ENCODE assay signal across 9 cellular contexts in genomic region chr6:113560908-113561307, GRCh38.
A peak's percentile ranks its signal among the peaks of the same experiment; 100 is the strongest.
DNase-seq lines count a peak whose midpoint lies in the region; FAIRE-seq and TF ChIP-seq lines count a peak whose summit lies in the region.
"Had no signal": no experiment of that assay in that cellular context is flagged by ENCODE, and none has a peak within 500 bp of the region (broad histone marks: within the 10 kb centered on the region; RNA-seq: fewer than 3 reads in every experiment).

No MANE protein-coding gene starts in this region.

- no peak overlapping the region for H2AFZ ChIP-seq in mesenchymal stem cell (ENCODE audit: low read depth, low read length)
- no peak overlapping the region for H2AFZ ChIP-seq in hepatocyte

- no peak overlapping the region for H3K9ac ChIP-seq in mesenchymal stem cell (ENCODE audit: low read length)

- H3K79me2 ChIP-seq in hepatocyte: no peaks in the 10 kb centered on the region

- DNase-seq in BJ (ENCODE audit: low read depth) (peak; percentile 25), LoVo (ENCODE audit: low spot score) (peak; percentile 43), bronchial epithelial cell (ENCODE audit: low read depth) (peak; percentile 88), mesenchymal stem cell (peak; percentile 27), hepatocyte (ENCODE audit: low spot score) (no peak), NK-92 (lab: John Stamatoyannopoulos, UW; ENCODE audit: unreplicated experiment) (no peak), esophagus squamous epithelium (lab: John Stamatoyannopoulos, UW) (no peak), right atrium auricular region (ENCODE audit: low spot score) (no peak)
- DNase-seq: CD4-positive, CD25-positive, alpha-beta regulatory T cell had no signal

- intact Hi-C loops in esophagus squamous epithelium (cut with DNase I): no loop called here

- peaks cover 13% of the 10 kb centered on the region for H3K4me1 ChIP-seq in mesenchymal stem cell (ENCODE audit: control insufficient read depth, insufficient read depth, low read depth, low read length)
- H3K4me1 ChIP-seq in hepatocyte (ENCODE audit: insufficient read depth): peaks cover 6% of the 10 kb centered on the region
- peaks cover 0 to 3% (median 0%) of the 10 kb centered on the region in 3 donors for H3K4me1 ChIP-seq in esophagus squamous epithelium
- H3K4me1 ChIP-seq in right atrium auricular region: peaks cover 0 to 21% of the 10 kb centered on the region in 2 donors

- TF ChIP-seq POLR2A in esophagus squamous epithelium (IDR thresholded peaks at IDR 0.05): no peak

- FAIRE-seq in bronchial epithelial cell (lab: Jason Lieb, UNC): no peak

- no peak overlapping the region for H2BK5ac ChIP-seq in mesenchymal stem cell (ENCODE audit: low read depth, low read length, poor library complexity, severe bottlenecking)

- H3K4ac ChIP-seq in mesenchymal stem cell (ENCODE audit: low read depth in 1 of 2, low read length in 2 of 2): no peak overlapping the region

- H3K9me2 ChIP-seq in hepatocyte (replicated peaks; ENCODE audit: insufficient read depth): no peaks in the 10 kb centered on the region

- H4K8ac ChIP-seq in mesenchymal stem cell (ENCODE audit: low read length): no peak overlapping the region

- H2BK12ac ChIP-seq in mesenchymal stem cell (ENCODE audit: low read length in 2 of 2): no peak overlapping the region

- H3K23ac ChIP-seq in mesenchymal stem cell (ENCODE audit: low read length in 2 of 2): no peak overlapping the region

- H3K4me2 ChIP-seq in mesenchymal stem cell (ENCODE audit: low read length, poor library complexity, severe bottlenecking) (no peak overlapping the region), hepatocyte (no peak overlapping the region)

- H3K36me3 ChIP-seq in BJ (ENCODE audit: control insufficient read depth, insufficient read depth, low read length) (no peaks in the 10 kb centered on the region), bronchial epithelial cell (ENCODE audit: control insufficient read depth, insufficient read depth, low read length) (no peaks in the 10 kb centered on the region), mesenchymal stem cell (ENCODE audit: control insufficient read depth in 1 of 2, insufficient read depth in 2 of 2, low read depth in 1 of 2, low read length in 2 of 2) (no peaks in the 10 kb centered on the region), hepatocyte (replicated peaks; ENCODE audit: insufficient read depth, low read depth) (no peaks in the 10 kb centered on the region), esophagus squamous epithelium (no peaks in the 10 kb centered on the region), right atrium auricular region (no peaks in the 10 kb centered on the region)

- no peak for TF ChIP-seq CTCF in BJ (IDR thresholded peaks at IDR 0.05; ENCODE audit: insufficient read depth, low read depth, low read length)
- TF ChIP-seq CTCF in bronchial epithelial cell (IDR thresholded peaks at IDR 0.05; ENCODE audit: insufficient read depth, low read length, severe bottlenecking): no peak
- TF ChIP-seq CTCF in hepatocyte (IDR thresholded peaks at IDR 0.05; ENCODE audit: poor library complexity): no peak
- no peak for TF ChIP-seq CTCF in esophagus squamous epithelium (IDR thresholded peaks at IDR 0.05)
- TF ChIP-seq CTCF in right atrium auricular region (IDR thresholded peaks at IDR 0.05): no peak

- no peak overlapping the region for H3K27ac ChIP-seq in mesenchymal stem cell (ENCODE audit: low read length, poor library complexity, severe bottlenecking)
- H3K27ac ChIP-seq in hepatocyte: no peak overlapping the region
- H3K27ac ChIP-seq in esophagus squamous epithelium: no peak overlapping the region
- H3K27ac ChIP-seq in right atrium auricular region: no peak overlapping the region

- H4K91ac ChIP-seq in mesenchymal stem cell (ENCODE audit: low read length): no peak overlapping the region

- H3K18ac ChIP-seq in mesenchymal stem cell (ENCODE audit: low read depth in 1 of 2, low read length in 2 of 2): no peak overlapping the region

- H2AK5ac ChIP-seq in mesenchymal stem cell (ENCODE audit: low read length, severe bottlenecking): no peak overlapping the region

- no peak overlapping the region for H2BK120ac ChIP-seq in mesenchymal stem cell (ENCODE audit: low read depth, low read length)

- H4K20me1 ChIP-seq in hepatocyte (ENCODE audit: insufficient read depth, poor library complexity, severe bottlenecking): no peaks in the 10 kb centered on the region

- CTCF ChIA-PET in BJ (lab: Yijun Ruan, JAX): interaction anchor here (0.5 kb wide), 1 partner anchor 294 kb away, joined by 4 read pairs; no protein-coding TSS in a partner anchor

- no peaks in the 10 kb centered on the region for H3K9me3 ChIP-seq in mesenchymal stem cell (ENCODE audit: control insufficient read depth, low read length)
- H3K9me3 ChIP-seq in hepatocyte (ENCODE audit: low read depth): no peaks in the 10 kb centered on the region
- H3K9me3 ChIP-seq in esophagus squamous epithelium: no peaks in the 10 kb centered on the region
- no peaks in the 10 kb centered on the region for H3K9me3 ChIP-seq in right atrium auricular region

- H3K27me3 ChIP-seq in BJ (ENCODE audit: control insufficient read depth, insufficient read depth, low read length): no peaks in the 10 kb centered on the region
- no peaks in the 10 kb centered on the region for H3K27me3 ChIP-seq in bronchial epithelial cell (ENCODE audit: control insufficient read depth, insufficient read depth, low read length)
- no peaks in the 10 kb centered on the region for H3K27me3 ChIP-seq in mesenchymal stem cell (ENCODE audit: control insufficient read depth in 1 of 2, insufficient read depth in 1 of 2, low read length in 2 of 2)
- no peaks in the 10 kb centered on the region for H3K27me3 ChIP-seq in hepatocyte
- no peaks in the 10 kb centered on the region for H3K27me3 ChIP-seq in esophagus squamous epithelium
- H3K27me3 ChIP-seq in right atrium auricular region: no peaks in the 10 kb centered on the region

- H3K14ac ChIP-seq in mesenchymal stem cell (ENCODE audit: low read length in 2 of 2): no peak overlapping the region

- no peaks in the 10 kb centered on the region for H3K79me1 ChIP-seq in mesenchymal stem cell (replicated peaks; ENCODE audit: low read length, poor library complexity, severe bottlenecking)

- H2BK15ac ChIP-seq in mesenchymal stem cell (ENCODE audit: low read depth, poor library complexity, severe bottlenecking): no peak overlapping the region

- H3K4me3 ChIP-seq in BJ (ENCODE audit: low read depth, low read length) (no peak overlapping the region), bronchial epithelial cell (ENCODE audit: low read depth, low read length) (no peak overlapping the region), mesenchymal stem cell (ENCODE audit: insufficient read depth in 1 of 2, low read depth in 1 of 2, low read length in 2 of 2) (no peak overlapping the region), hepatocyte (no peak overlapping the region), esophagus squamous epithelium (no peak overlapping the region), right atrium auricular region (no peak overlapping the region)

- POLR2A ChIA-PET in BJ (lab: Charles Lee): interaction anchor here (0.6 kb wide), 1 partner anchor 207 kb away, joined by 7 read pairs; no protein-coding TSS in a partner anchor

Comparison
In these comparisons a context has a peak if more than half of its experiments do, and no peak if none do; other contexts are left out.
1. DNase-seq: peak in BJ (single experiment), LoVo (single experiment), bronchial epithelial cell (single experiment) and mesenchymal stem cell (single experiment); none in hepatocyte (single experiment), NK-92 (single experiment), esophagus squamous epithelium (single experiment) and right atrium auricular region (single experiment).